In the genomic region with DNA sequence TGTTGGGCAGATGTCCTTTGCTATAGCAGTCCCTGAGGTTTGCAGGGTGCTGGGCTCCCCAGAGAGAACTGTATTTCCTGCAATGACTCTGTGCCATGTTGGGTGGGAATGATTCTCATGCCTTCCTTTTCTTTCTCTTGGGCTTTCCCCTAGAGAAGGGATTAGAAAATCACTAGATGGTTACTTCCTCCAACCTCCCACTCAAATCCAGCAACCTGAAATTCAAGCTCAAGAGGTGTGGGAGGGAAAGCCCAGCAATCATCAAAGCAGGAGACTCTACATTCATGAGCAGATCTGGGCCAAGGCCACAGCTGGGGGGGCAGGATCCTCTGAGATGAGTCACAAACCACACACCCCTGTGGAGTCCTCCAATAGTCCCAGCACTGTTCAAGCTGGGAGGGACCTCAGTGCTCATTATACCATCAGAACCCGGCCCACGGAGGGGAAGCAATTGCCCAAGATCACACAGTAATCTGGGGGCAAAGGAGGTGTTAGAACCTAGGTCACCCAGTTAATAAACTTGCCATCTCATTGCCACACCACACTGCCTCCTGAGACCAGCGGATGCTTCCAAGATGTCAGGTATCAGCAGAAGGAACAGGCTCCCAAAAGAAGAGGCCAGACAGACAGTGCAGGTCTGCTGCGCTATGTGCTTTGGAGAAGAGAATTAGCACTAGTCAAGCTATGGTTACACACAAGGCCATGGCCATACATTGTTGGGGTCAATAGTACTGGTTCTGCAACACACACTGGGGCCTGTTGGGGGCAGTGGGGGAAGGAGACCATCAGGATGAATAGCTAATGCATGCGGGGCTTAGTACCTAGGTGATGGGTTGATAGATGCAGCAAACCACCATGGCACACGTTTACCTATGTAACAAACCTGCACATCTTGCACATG, we compare ENCODE assay signal across 1 cellular context.
TF ChIP-seq lines count a peak whose summit lies in the region.

No MANE protein-coding gene starts in this region.

TF ChIP-seq in HepG2, 621 proteins besides CTCF, POLR2A, EP300 and RAD21 (continued from another document and continues in another):
- peak; percentile 77 for TF ChIP-seq MAZ (IDR thresholded peaks at IDR 0.05; ENCODE audit: borderline replicate concordance, low read depth, low read length)
- no peak for TF ChIP-seq MAZ (CRISPR knock-in tag; IDR thresholded peaks at IDR 0.05; ENCODE audit: low read depth)
- TF ChIP-seq SOX5 (CRISPR knock-in tag; IDR thresholded peaks at IDR 0.05; ENCODE audit: borderline replicate concordance): peak; percentile 65; the same call in 1 of the 2 replicates
- peak; percentile 67 for TF ChIP-seq MED1 (CRISPR knock-in tag; IDR thresholded peaks at IDR 0.05)
- no peak for TF ChIP-seq ZFP62 (CRISPR knock-in tag; IDR thresholded peaks at IDR 0.05)
- TF ChIP-seq REXO4 (CRISPR knock-in tag; IDR thresholded peaks at IDR 0.05; ENCODE audit: borderline replicate concordance): no peak
- no peak for TF ChIP-seq ATF7-NPFF (CRISPR knock-in tag; IDR thresholded peaks at IDR 0.05; ENCODE audit: low read depth)
- TF ChIP-seq, protein P1, sequence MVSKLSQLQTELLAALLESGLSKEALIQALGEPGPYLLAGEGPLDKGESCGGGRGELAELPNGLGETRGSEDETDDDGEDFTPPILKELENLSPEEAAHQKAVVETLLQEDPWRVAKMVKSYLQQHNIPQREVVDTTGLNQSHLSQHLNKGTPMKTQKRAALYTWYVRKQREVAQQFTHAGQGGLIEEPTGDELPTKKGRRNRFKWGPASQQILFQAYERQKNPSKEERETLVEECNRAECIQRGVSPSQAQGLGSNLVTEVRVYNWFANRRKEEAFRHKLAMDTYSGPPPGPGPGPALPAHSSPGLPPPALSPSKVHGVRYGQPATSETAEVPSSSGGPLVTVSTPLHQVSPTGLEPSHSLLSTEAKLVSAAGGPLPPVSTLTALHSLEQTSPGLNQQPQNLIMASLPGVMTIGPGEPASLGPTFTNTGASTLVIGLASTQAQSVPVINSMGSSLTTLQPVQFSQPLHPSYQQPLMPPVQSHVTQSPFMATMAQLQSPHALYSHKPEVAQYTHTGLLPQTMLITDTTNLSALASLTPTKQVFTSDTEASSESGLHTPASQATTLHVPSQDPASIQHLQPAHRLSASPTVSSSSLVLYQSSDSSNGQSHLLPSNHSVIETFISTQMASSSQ (IDR thresholded peaks at IDR 0.05; ENCODE audit: low read depth): peak; percentile 26; the same call in 1 of the 2 replicates
- TF ChIP-seq, protein P1 (CRISPR knock-in tag; IDR thresholded peaks at IDR 0.05; ENCODE audit: borderline replicate concordance): peak; percentile 71
- TF ChIP-seq KDM6A (CRISPR knock-in tag; IDR thresholded peaks at IDR 0.05; ENCODE audit: low read depth): no peak
- no peak for TF ChIP-seq SOX13 (IDR thresholded peaks at IDR 0.05)
- TF ChIP-seq SOX13 (CRISPR knock-in tag; conservative IDR thresholded peaks at IDR 0.05 in 1 of 2, IDR thresholded peaks at IDR 0.05 in 1 of 2): peak in 1 of 2 experiments; percentile 52; a peak in 1 of 4 replicates
- peak; percentile 70 for TF ChIP-seq FOXA3 (CRISPR knock-in tag; IDR thresholded peaks at IDR 0.05)
- peak; percentile 89 for TF ChIP-seq JUNB (CRISPR knock-in tag; IDR thresholded peaks at IDR 0.05; ENCODE audit: borderline replicate concordance)
- TF ChIP-seq ZSCAN20 (CRISPR knock-in tag; IDR thresholded peaks at IDR 0.05; ENCODE audit: borderline replicate concordance): no peak
- TF ChIP-seq RXRA (CRISPR knock-in tag; IDR thresholded peaks at IDR 0.05): peak; percentile 81; the same call in 1 of the 2 replicates
- TF ChIP-seq HMG20A (CRISPR knock-in tag; IDR thresholded peaks at IDR 0.05; ENCODE audit: borderline replicate concordance): peak; percentile 91
- no peak for TF ChIP-seq RFX1 (IDR thresholded peaks at IDR 0.05)
- TF ChIP-seq, protein P2, sequence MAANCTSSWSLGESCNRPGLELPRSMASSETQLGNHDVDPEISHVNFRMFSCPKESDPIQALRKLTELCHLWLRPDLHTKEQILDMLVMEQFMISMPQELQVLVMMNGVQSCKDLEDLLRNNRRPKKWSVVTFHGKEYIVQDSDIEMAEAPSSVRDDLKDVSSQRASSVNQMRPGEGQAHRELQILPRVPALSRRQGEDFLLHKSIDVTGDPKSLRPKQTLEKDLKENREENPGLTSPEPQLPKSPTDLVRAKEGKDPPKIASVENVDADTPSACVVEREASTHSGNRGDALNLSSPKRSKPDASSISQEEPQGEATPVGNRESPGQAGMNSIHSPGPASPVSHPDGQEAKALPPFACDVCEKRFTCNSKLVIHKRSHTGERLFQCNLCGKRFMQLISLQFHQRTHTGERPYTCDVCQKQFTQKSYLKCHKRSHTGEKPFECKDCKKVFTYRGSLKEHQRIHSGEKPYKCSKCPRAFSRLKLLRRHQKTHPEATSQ (CRISPR knock-in tag; IDR thresholded peaks at IDR 0.05; ENCODE audit: borderline replicate concordance): no peak
- TF ChIP-seq ETV5 (CRISPR knock-in tag; IDR thresholded peaks at IDR 0.05; ENCODE audit: borderline replicate concordance): peak; percentile 46; the same call in 1 of the 2 replicates
- TF ChIP-seq, protein P3, sequence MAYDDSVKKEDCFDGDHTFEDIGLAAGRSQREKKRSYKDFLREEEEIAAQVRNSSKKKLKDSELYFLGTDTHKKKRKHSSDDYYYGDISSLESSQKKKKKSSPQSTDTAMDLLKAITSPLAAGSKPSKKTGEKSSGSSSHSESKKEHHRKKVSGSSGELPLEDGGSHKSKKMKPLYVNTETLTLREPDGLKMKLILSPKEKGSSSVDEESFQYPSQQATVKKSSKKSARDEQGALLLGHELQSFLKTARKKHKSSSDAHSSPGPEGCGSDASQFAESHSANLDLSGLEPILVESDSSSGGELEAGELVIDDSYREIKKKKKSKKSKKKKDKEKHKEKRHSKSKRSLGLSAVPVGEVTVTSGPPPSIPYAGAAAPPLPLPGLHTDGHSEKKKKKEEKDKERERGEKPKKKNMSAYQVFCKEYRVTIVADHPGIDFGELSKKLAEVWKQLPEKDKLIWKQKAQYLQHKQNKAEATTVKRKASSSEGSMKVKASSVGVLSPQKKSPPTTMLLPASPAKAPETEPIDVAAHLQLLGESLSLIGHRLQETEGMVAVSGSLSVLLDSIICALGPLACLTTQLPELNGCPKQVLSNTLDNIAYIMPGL (CRISPR knock-in tag; IDR thresholded peaks at IDR 0.05; ENCODE audit: borderline replicate concordance in 1 of 2, low read depth in 1 of 2): no peak
- peak; percentile 66; the same call in 1 of the 2 replicates for TF ChIP-seq TARDBP (CRISPR knock-in tag; IDR thresholded peaks at IDR 0.05)
- TF ChIP-seq SOX6 (IDR thresholded peaks at IDR 0.05): no peak
- peak; percentile 51; the same call in 1 of the 2 replicates for TF ChIP-seq SOX6 (CRISPR knock-in tag; IDR thresholded peaks at IDR 0.05)
- TF ChIP-seq PITX1 (CRISPR knock-in tag; IDR thresholded peaks at IDR 0.05): 0 out of 2 replicates have a peak, but pooled peaks have one; percentile 18
- no peak for TF ChIP-seq SMC3 (IDR thresholded peaks at IDR 0.05; ENCODE audit: low read length)
- TF ChIP-seq FOSL1 (CRISPR knock-in tag; IDR thresholded peaks at IDR 0.05; ENCODE audit: borderline replicate concordance): peak; percentile 93
- TF ChIP-seq XRCC5 (optimal IDR thresholded peaks at IDR 0.05; ENCODE audit: low read length): peak; percentile 86
- TF ChIP-seq, protein P4, sequence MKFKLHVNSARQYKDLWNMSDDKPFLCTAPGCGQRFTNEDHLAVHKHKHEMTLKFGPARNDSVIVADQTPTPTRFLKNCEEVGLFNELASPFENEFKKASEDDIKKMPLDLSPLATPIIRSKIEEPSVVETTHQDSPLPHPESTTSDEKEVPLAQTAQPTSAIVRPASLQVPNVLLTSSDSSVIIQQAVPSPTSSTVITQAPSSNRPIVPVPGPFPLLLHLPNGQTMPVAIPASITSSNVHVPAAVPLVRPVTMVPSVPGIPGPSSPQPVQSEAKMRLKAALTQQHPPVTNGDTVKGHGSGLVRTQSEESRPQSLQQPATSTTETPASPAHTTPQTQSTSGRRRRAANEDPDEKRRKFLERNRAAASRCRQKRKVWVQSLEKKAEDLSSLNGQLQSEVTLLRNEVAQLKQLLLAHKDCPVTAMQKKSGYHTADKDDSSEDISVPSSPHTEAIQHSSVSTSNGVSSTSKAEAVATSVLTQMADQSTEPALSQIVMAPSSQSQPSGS (CRISPR knock-in tag; IDR thresholded peaks at IDR 0.05): 0 out of 2 replicates have a peak, but pooled peaks have one; percentile 31
- TF ChIP-seq, protein P5, sequence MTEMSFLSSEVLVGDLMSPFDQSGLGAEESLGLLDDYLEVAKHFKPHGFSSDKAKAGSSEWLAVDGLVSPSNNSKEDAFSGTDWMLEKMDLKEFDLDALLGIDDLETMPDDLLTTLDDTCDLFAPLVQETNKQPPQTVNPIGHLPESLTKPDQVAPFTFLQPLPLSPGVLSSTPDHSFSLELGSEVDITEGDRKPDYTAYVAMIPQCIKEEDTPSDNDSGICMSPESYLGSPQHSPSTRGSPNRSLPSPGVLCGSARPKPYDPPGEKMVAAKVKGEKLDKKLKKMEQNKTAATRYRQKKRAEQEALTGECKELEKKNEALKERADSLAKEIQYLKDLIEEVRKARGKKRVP (CRISPR knock-in tag; IDR thresholded peaks at IDR 0.05): no peak
- TF ChIP-seq, protein P6, sequence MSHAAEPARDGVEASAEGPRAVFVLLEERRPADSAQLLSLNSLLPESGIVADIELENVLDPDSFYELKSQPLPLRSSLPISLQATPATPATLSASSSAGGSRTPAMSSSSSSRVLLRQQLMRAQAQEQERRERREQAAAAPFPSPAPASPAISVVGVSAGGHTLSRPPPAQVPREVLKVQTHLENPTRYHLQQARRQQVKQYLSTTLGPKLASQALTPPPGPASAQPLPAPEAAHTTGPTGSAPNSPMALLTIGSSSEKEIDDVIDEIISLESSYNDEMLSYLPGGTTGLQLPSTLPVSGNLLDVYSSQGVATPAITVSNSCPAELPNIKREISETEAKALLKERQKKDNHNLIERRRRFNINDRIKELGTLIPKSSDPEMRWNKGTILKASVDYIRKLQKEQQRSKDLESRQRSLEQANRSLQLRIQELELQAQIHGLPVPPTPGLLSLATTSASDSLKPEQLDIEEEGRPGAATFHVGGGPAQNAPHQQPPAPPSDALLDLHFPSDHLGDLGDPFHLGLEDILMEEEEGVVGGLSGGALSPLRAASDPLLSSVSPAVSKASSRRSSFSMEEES (CRISPR knock-in tag; IDR thresholded peaks at IDR 0.05): 0 out of 2 replicates have a peak, but pooled peaks have one; percentile 30
- peak; percentile 40; the same call in 1 of the 2 replicates for TF ChIP-seq GATAD1 (CRISPR knock-in tag; IDR thresholded peaks at IDR 0.05)
- no peak for TF ChIP-seq HNRNPLL (IDR thresholded peaks at IDR 0.05; ENCODE audit: low read depth, low read length, poor library complexity, severe bottlenecking)
- TF ChIP-seq KDM1A (CRISPR knock-in tag; IDR thresholded peaks at IDR 0.05): no peak
- TF ChIP-seq, protein P7, sequence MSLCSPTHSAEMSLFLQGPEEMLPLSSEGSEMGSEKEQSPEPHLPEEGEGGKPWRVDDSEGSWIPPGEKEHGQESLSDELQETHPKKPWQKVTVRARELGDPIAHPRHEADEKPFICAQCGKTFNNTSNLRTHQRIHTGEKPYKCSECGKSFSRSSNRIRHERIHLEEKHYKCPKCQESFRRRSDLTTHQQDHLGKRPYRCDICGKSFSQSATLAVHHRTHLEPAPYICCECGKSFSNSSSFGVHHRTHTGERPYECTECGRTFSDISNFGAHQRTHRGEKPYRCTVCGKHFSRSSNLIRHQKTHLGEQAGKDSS (CRISPR knock-in tag; IDR thresholded peaks at IDR 0.05; ENCODE audit: borderline replicate concordance, low read depth): peak; percentile 67; the same call in 1 of the 2 replicates
- peak; percentile 24; the same call in 1 of the 2 replicates for TF ChIP-seq CBX5 (CRISPR knock-in tag; IDR thresholded peaks at IDR 0.05; ENCODE audit: borderline replicate concordance)
- TF ChIP-seq, protein P8, sequence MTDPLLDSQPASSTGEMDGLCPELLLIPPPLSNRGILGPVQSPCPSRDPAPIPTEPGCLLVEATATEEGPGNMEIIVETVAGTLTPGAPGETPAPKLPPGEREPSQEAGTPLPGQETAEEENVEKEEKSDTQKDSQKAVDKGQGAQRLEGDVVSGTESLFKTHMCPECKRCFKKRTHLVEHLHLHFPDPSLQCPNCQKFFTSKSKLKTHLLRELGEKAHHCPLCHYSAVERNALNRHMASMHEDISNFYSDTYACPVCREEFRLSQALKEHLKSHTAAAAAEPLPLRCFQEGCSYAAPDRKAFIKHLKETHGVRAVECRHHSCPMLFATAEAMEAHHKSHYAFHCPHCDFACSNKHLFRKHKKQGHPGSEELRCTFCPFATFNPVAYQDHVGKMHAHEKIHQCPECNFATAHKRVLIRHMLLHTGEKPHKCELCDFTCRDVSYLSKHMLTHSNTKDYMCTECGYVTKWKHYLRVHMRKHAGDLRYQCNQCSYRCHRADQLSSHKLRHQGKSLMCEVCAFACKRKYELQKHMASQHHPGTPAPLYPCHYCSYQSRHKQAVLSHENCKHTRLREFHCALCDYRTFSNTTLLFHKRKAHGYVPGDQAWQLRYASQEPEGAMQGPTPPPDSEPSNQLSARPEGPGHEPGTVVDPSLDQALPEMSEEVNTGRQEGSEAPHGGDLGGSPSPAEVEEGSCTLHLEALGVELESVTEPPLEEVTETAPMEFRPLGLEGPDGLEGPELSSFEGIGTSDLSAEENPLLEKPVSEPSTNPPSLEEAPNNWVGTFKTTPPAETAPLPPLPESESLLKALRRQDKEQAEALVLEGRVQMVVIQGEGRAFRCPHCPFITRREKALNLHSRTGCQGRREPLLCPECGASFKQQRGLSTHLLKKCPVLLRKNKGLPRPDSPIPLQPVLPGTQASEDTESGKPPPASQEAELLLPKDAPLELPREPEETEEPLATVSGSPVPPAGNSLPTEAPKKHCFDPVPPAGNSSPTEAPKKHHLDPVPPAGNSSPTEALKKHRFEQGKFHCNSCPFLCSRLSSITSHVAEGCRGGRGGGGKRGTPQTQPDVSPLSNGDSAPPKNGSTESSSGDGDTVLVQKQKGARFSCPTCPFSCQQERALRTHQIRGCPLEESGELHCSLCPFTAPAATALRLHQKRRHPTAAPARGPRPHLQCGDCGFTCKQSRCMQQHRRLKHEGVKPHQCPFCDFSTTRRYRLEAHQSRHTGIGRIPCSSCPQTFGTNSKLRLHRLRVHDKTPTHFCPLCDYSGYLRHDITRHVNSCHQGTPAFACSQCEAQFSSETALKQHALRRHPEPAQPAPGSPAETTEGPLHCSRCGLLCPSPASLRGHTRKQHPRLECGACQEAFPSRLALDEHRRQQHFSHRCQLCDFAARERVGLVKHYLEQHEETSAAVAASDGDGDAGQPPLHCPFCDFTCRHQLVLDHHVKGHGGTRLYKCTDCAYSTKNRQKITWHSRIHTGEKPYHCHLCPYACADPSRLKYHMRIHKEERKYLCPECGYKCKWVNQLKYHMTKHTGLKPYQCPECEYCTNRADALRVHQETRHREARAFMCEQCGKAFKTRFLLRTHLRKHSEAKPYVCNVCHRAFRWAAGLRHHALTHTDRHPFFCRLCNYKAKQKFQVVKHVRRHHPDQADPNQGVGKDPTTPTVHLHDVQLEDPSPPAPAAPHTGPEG (CRISPR knock-in tag; IDR thresholded peaks at IDR 0.05): no peak
- no peak for TF ChIP-seq ZNF816 (CRISPR knock-in tag; IDR thresholded peaks at IDR 0.05; ENCODE audit: borderline replicate concordance)
- no peak for TF ChIP-seq RELA (CRISPR knock-in tag; IDR thresholded peaks at IDR 0.05)
